ENCODE assay signal across 1 cellular context in genomic region chr9:129609486-129610192, GRCh38.
A peak's percentile ranks its signal among the peaks of the same experiment; 100 is the strongest.
TF ChIP-seq lines count a peak whose summit lies in the region.

No MANE protein-coding gene starts in this region.

TF ChIP-seq in H1, 55 proteins besides CTCF, POLR2A, EP300 and RAD21:
- TF ChIP-seq TBP (IDR thresholded peaks at IDR 0.05; ENCODE audit: low read depth, low read length) (no peak), ASH2L (IDR thresholded peaks at IDR 0.05; ENCODE audit: low read length) (peak; percentile 16), RBBP5 (IDR thresholded peaks at IDR 0.05; ENCODE audit: borderline replicate concordance, low read depth, low read length) (no peak), SIN3A (conservative IDR thresholded peaks at IDR 0.05 in 1 of 2, IDR thresholded peaks at IDR 0.05 in 1 of 2; ENCODE audit: low read depth in 1 of 2, low read length in 2 of 2) (no peak), SP4 (IDR thresholded peaks at IDR 0.05; ENCODE audit: low read length) (no peak), CEBPB (IDR thresholded peaks at IDR 0.05; ENCODE audit: low read depth, low read length) (no peak), SP2 (IDR thresholded peaks at IDR 0.05; ENCODE audit: low read length) (no peak), CBX5 (IDR thresholded peaks at IDR 0.05; ENCODE audit: low read depth, low read length) (no peak), BCL11A (IDR thresholded peaks at IDR 0.05; ENCODE audit: low read depth in 2 of 2, low read length in 2 of 2) (no peak), SIRT6 (IDR thresholded peaks at IDR 0.05; ENCODE audit: low read length) (no peak), KDM4A (IDR thresholded peaks at IDR 0.05; ENCODE audit: low read depth, low read length, severe bottlenecking) (peak; percentile 10), RXRA (IDR thresholded peaks at IDR 0.05; ENCODE audit: insufficient read depth, low read depth, low read length) (no peak), SRF (IDR thresholded peaks at IDR 0.05; ENCODE audit: low read depth, low read length) (no peak), SUZ12 (IDR thresholded peaks at IDR 0.05; ENCODE audit: low read length) (0 out of 2 replicates have a peak, but pooled peaks have one; percentile 2), NRF1 (IDR thresholded peaks at IDR 0.05; ENCODE audit: low read depth, low read length) (no peak), EZH2 (IDR thresholded peaks at IDR 0.05; ENCODE audit: low read depth, low read length, severe bottlenecking) (no peak), GTF2F1 (IDR thresholded peaks at IDR 0.05; ENCODE audit: borderline replicate concordance, low read depth, low read length) (no peak), TCF12 (IDR thresholded peaks at IDR 0.05; ENCODE audit: low read depth, low read length) (no peak)
- TF ChIP-seq, protein P1, sequence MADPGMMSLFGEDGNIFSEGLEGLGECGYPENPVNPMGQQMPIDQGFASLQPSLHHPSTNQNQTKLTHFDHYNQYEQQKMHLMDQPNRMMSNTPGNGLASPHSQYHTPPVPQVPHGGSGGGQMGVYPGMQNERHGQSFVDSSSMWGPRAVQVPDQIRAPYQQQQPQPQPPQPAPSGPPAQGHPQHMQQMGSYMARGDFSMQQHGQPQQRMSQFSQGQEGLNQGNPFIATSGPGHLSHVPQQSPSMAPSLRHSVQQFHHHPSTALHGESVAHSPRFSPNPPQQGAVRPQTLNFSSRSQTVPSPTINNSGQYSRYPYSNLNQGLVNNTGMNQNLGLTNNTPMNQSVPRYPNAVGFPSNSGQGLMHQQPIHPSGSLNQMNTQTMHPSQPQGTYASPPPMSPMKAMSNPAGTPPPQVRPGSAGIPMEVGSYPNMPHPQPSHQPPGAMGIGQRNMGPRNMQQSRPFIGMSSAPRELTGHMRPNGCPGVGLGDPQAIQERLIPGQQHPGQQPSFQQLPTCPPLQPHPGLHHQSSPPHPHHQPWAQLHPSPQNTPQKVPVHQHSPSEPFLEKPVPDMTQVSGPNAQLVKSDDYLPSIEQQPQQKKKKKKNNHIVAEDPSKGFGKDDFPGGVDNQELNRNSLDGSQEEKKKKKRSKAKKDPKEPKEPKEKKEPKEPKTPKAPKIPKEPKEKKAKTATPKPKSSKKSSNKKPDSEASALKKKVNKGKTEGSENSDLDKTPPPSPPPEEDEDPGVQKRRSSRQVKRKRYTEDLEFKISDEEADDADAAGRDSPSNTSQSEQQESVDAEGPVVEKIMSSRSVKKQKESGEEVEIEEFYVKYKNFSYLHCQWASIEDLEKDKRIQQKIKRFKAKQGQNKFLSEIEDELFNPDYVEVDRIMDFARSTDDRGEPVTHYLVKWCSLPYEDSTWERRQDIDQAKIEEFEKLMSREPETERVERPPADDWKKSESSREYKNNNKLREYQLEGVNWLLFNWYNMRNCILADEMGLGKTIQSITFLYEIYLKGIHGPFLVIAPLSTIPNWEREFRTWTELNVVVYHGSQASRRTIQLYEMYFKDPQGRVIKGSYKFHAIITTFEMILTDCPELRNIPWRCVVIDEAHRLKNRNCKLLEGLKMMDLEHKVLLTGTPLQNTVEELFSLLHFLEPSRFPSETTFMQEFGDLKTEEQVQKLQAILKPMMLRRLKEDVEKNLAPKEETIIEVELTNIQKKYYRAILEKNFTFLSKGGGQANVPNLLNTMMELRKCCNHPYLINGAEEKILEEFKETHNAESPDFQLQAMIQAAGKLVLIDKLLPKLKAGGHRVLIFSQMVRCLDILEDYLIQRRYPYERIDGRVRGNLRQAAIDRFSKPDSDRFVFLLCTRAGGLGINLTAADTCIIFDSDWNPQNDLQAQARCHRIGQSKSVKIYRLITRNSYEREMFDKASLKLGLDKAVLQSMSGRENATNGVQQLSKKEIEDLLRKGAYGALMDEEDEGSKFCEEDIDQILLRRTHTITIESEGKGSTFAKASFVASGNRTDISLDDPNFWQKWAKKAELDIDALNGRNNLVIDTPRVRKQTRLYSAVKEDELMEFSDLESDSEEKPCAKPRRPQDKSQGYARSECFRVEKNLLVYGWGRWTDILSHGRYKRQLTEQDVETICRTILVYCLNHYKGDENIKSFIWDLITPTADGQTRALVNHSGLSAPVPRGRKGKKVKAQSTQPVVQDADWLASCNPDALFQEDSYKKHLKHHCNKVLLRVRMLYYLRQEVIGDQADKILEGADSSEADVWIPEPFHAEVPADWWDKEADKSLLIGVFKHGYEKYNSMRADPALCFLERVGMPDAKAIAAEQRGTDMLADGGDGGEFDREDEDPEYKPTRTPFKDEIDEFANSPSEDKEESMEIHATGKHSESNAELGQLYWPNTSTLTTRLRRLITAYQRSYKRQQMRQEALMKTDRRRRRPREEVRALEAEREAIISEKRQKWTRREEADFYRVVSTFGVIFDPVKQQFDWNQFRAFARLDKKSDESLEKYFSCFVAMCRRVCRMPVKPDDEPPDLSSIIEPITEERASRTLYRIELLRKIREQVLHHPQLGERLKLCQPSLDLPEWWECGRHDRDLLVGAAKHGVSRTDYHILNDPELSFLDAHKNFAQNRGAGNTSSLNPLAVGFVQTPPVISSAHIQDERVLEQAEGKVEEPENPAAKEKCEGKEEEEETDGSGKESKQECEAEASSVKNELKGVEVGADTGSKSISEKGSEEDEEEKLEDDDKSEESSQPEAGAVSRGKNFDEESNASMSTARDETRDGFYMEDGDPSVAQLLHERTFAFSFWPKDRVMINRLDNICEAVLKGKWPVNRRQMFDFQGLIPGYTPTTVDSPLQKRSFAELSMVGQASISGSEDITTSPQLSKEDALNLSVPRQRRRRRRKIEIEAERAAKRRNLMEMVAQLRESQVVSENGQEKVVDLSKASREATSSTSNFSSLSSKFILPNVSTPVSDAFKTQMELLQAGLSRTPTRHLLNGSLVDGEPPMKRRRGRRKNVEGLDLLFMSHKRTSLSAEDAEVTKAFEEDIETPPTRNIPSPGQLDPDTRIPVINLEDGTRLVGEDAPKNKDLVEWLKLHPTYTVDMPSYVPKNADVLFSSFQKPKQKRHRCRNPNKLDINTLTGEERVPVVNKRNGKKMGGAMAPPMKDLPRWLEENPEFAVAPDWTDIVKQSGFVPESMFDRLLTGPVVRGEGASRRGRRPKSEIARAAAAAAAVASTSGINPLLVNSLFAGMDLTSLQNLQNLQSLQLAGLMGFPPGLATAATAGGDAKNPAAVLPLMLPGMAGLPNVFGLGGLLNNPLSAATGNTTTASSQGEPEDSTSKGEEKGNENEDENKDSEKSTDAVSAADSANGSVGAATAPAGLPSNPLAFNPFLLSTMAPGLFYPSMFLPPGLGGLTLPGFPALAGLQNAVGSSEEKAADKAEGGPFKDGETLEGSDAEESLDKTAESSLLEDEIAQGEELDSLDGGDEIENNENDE (IDR thresholded peaks at IDR 0.05; ENCODE audit: insufficient replicate concordance, low read length): no peak
- TF ChIP-seq, protein P2, sequence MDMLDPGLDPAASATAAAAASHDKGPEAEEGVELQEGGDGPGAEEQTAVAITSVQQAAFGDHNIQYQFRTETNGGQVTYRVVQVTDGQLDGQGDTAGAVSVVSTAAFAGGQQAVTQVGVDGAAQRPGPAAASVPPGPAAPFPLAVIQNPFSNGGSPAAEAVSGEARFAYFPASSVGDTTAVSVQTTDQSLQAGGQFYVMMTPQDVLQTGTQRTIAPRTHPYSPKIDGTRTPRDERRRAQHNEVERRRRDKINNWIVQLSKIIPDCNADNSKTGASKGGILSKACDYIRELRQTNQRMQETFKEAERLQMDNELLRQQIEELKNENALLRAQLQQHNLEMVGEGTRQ (IDR thresholded peaks at IDR 0.05; ENCODE audit: low read length): no peak
